Comparison of ENCODE assay signal across 8 cellular contexts in the genomic region with DNA sequence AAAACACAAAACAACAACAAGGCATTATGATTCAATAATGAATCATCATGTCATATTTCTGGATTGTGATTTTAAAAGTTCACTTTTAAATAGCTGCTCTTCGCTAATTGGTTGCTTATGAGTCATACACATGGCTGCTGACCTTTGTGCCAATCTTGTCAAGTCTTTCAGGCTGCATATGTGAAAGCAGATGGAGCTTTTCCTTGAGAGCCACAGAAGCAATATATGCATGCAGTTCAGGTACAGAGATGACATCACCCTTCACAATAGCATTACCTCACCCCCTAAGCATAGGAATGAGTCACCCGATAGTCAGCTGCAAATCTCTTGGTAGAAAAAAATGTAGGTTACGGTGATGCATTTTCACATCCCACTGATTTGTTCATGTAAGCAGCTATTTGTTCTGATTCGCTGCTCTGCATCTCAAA. TPM values are rescaled to one million over a fixed set of nuclear protein-coding genes. Genes with fewer than 3 reads are reported as not detected.
DNase-seq lines count a peak whose midpoint lies in the region; TF ChIP-seq lines count a peak whose summit lies in the region.

No MANE protein-coding gene starts in this region.

- H3K4me2 ChIP-seq in MM.1S (ENCODE audit: low read depth, low read length): peak overlapping the region; percentile 50; the same call in 1 of the 2 replicates

- H3K27ac ChIP-seq in MM.1S (ENCODE audit: low read length) (peak overlapping the region; percentile 80; the same call in 1 of the 2 replicates), breast epithelium (peak overlapping the region; percentile 52 to 75)

- H3K27ac Mint-ChIP-seq in T-helper 1 cell treated with Interleukin-12 subunit alpha and Interleukin-12 subunit beta and Interleukin-4 antibody, amounts not matched to agents 30 μg/mL and 1 μg/mL, for 36 hours: peak overlapping the region; percentile 47

- H3K36me3 ChIP-seq in MM.1S (replicated peaks; ENCODE audit: insufficient read depth, low read length) (no peaks in the 10 kb centered on the region; the same call in 1 of the 2 replicates), breast epithelium (no peaks in the 10 kb centered on the region)

- H3K4me1 ChIP-seq in MM.1S (ENCODE audit: low read length) (peaks cover 57% of the 10 kb centered on the region), breast epithelium (no peaks in the 10 kb centered on the region)

- no peaks in the 10 kb centered on the region for H3K9me3 Mint-ChIP-seq in T-helper 1 cell treated with Interleukin-12 subunit alpha and Interleukin-12 subunit beta and Interleukin-4 antibody, amounts not matched to agents 30 μg/mL and 1 μg/mL, for 36 hours

- CTCF ChIA-PET in HEK293T (lab: Yijun Ruan, JAX): no interaction called here

- POLR2A ChIA-PET in HEK293T (lab: Yijun Ruan, JAX): interaction anchor here (1.0 kb wide), 1 partner anchor 28 kb away, joined by 7 read pairs; no protein-coding TSS in a partner anchor

- no peak overlapping the region for H2AFZ ChIP-seq in MM.1S (ENCODE audit: low read length)

- H3K27me3 ChIP-seq in MM.1S (replicated peaks; ENCODE audit: insufficient read depth, low read length): no peaks in the 10 kb centered on the region
- H3K27me3 ChIP-seq in breast epithelium: no peaks in the 10 kb centered on the region

- no peak overlapping the region for H3K4me3 Mint-ChIP-seq in T-helper 1 cell treated with Interleukin-12 subunit alpha and Interleukin-12 subunit beta and Interleukin-4 antibody, amounts not matched to agents 30 μg/mL and 1 μg/mL, for 36 hours

- peaks cover 25% of the 10 kb centered on the region for H3K4me1 Mint-ChIP-seq in T-helper 1 cell treated with Interleukin-12 subunit alpha and Interleukin-12 subunit beta and Interleukin-4 antibody, amounts not matched to agents 30 μg/mL and 1 μg/mL, for 36 hours (ENCODE audit: low read depth)

- TF ChIP-seq CTCF in MM.1S (IDR thresholded peaks at IDR 0.05; ENCODE audit: low read length): no peak
- TF ChIP-seq CTCF in breast epithelium (IDR thresholded peaks at IDR 0.05): no peak

- intact Hi-C loops in breast epithelium (cut with DNase I; ENCODE audit: low total_unique reads): no loop called here

- H3K79me2 ChIP-seq in MM.1S (ENCODE audit: low read length): peaks cover 94% of the 10 kb centered on the region

- TF ChIP-seq POLR2A in breast epithelium (IDR thresholded peaks at IDR 0.05): no peak

- no peaks in the 10 kb centered on the region for H3K27me3 Mint-ChIP-seq in T-helper 1 cell treated with Interleukin-12 subunit alpha and Interleukin-12 subunit beta and Interleukin-4 antibody, amounts not matched to agents 30 μg/mL and 1 μg/mL, for 36 hours (ENCODE audit: low read depth)

- H3K36me3 Mint-ChIP-seq in T-helper 1 cell treated with Interleukin-12 subunit alpha and Interleukin-12 subunit beta and Interleukin-4 antibody, amounts not matched to agents 30 μg/mL and 1 μg/mL, for 36 hours (ENCODE audit: low read depth): peaks cover 7% of the 10 kb centered on the region

- no peaks in the 10 kb centered on the region for H3K9me2 ChIP-seq in MM.1S (replicated peaks; ENCODE audit: insufficient read depth, low read length)

- no peaks in the 10 kb centered on the region; the same call in 1 of the 2 replicates for H4K20me1 ChIP-seq in MM.1S (ENCODE audit: insufficient read depth, low read length)

- peak overlapping the region; percentile 11; the same call in 1 of the 2 replicates for H3K4me3 ChIP-seq in MM.1S (ENCODE audit: low read length)
- H3K4me3 ChIP-seq in breast epithelium: no peak overlapping the region

- H3K9me3 ChIP-seq in MM.1S (replicated peaks; ENCODE audit: insufficient read depth, low read length) (no peaks in the 10 kb centered on the region), breast epithelium (no peaks in the 10 kb centered on the region)

- DNase-seq in NCI-H748 (lab: John Stamatoyannopoulos, UW; ENCODE audit: unreplicated experiment) (peak; percentile 34), NCI-H748 treated with DMSO at 0.1 percent for 48 hours (lab: John Stamatoyannopoulos, UW) (no peak), HEK293T (ENCODE audit: extremely low spot score) (peak; percentile 69), MM.1S (peak; percentile 95), breast epithelium (ENCODE audit: low spot score in 2 of 2) (peak in 1 of 2 donors; percentile 52), islet precursor cell (peak; percentile 91)
- peak in 2 of 3 donors; percentile 16 for DNase-seq in stimulated activated CD4-positive, alpha-beta T cell treated with anti-CD3 and anti-CD28 coated beads, TNF-alpha, amount 100 ng/mL, for 1 hour (ENCODE audit: low read depth in 3 of 3, low spot score in 1 of 3)

- peak overlapping the region; percentile 50; the same call in 1 of the 2 replicates for H3K9ac ChIP-seq in MM.1S (ENCODE audit: low read length)

- H3F3A ChIP-seq in MM.1S (ENCODE audit: insufficient read depth, low read length): peaks cover 24% of the 10 kb centered on the region

TF ChIP-seq in HEK293T, 16 proteins besides CTCF, POLR2A, EP300 and RAD21:
- TF ChIP-seq FOXM1 (IDR thresholded peaks at IDR 0.05; ENCODE audit: borderline replicate concordance) (no peak), CTBP1 (IDR thresholded peaks at IDR 0.05; ENCODE audit: borderline replicate concordance) (peak; percentile 19; the same call in 1 of the 2 replicates), HDGF (IDR thresholded peaks at IDR 0.05; ENCODE audit: borderline replicate concordance) (no peak), ARNT (IDR thresholded peaks at IDR 0.05) (no peak), SUZ12 (IDR thresholded peaks at IDR 0.05) (no peak), LEF1 (IDR thresholded peaks at IDR 0.05; ENCODE audit: borderline replicate concordance) (no peak), BHLHE40 (IDR thresholded peaks at IDR 0.05; ENCODE audit: borderline replicate concordance) (no peak), L3MBTL2 (conservative IDR thresholded peaks at IDR 0.05) (no peak), FOXK2 (IDR thresholded peaks at IDR 0.05) (no peak), FOXA1 (IDR thresholded peaks at IDR 0.05) (no peak), ZNF384 (IDR thresholded peaks at IDR 0.05) (peak; percentile 92)
- TF ChIP-seq, protein P1, sequence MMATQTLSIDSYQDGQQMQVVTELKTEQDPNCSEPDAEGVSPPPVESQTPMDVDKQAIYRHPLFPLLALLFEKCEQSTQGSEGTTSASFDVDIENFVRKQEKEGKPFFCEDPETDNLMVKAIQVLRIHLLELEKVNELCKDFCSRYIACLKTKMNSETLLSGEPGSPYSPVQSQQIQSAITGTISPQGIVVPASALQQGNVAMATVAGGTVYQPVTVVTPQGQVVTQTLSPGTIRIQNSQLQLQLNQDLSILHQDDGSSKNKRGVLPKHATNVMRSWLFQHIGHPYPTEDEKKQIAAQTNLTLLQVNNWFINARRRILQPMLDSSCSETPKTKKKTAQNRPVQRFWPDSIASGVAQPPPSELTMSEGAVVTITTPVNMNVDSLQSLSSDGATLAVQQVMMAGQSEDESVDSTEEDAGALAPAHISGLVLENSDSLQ (IDR thresholded peaks at IDR 0.05): peak; percentile 60

RNA-seq across cellular contexts. Expression of a gene that starts 27.2 kb away (rescaled TPM):
- 10 to 100 TPM; 18.1 to 39.1 (median 34.4) TPM for total RNA-seq in breast epithelium
